8 cellular contexts compared by ENCODE assay signal in the genomic region with DNA sequence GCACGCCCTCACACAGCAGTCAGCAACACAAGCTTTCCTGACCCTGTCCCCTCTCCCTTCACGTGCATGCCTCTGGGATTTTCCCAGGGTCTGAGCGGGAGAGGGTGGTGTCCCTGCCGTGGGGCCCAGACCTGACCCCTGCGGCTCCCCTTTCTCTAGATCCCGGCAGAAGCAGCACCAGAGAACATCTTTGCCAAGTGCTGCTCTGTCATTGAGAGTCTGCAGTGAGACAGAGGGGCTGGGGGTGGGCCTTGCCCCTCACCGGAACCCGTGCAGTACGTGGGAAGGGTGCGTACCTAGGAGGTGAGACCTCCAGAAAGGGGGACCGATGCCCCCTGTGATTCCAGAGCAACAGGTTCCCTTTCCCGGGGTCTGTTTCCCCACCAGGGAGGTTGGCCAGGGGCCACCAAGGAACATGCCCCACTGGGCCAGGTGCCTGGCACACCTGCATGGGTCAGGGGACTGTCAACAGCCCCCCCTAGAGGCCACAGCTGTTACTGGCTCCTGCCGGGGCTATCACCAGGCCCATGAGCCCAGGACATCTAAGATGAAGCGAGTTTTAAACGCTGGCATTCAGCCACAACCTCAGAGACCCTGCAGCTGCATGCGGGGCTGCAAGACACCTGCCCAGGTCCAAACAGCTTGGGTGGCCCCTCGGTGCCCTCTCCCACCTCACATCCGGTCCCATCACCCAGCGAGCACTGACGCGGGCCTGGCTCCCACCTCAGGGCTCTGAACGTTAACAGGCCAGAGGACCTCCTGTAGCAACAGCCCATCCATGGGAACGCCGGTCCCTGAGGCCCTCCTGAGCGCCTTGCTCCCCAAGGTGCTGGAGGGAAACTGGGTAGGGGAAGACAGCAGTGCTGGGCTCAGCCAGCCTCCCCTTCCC. TPM values are rescaled to one million over a fixed set of nuclear protein-coding genes. Genes with fewer than 3 reads are reported as not detected.
A peak's percentile ranks its signal among the peaks of the same experiment; 100 is the strongest.
DNase-seq lines count a peak whose midpoint lies in the region; ATAC-seq and TF ChIP-seq lines count a peak whose summit lies in the region.

No MANE protein-coding gene starts in this region.

- DNase-seq in NCI-H2227 (lab: John Stamatoyannopoulos, UW; ENCODE audit: unreplicated experiment) (peak; percentile 14), NCI-H2227 treated with DMSO at 0.1 percent for 48 hours (lab: John Stamatoyannopoulos, UW) (no peak), adrenal gland (peak in 2 of 7 donors; percentile 27 to 58), kidney tubule cell (ENCODE audit: low spot score) (peak; percentile 37), MG63 (no peak)
- DNase-seq in stimulated activated naive B cell treated with anti-CD40 and anti-IgM and Interleukin-4, amounts not matched to agents 10 μg/mL and 1 μg/mL and 100 μg/mL, for 72 hours = no peak

- TF ChIP-seq POLR2A in adrenal gland (IDR thresholded peaks at IDR 0.05) = no peak

- H3K79me2 ChIP-seq in OCI-LY3 (ENCODE audit: low read length) = peaks cover 3% of the 10 kb centered on the region; the same call in 1 of the 2 replicates

- peak; percentile 72 to 76 for ATAC-seq in stimulated activated naive B cell treated with anti-CD40 and anti-IgM and Interleukin-4, amounts not matched to agents 10 μg/mL and 1 μg/mL and 100 μg/mL, for 72 hours (replicated peaks)
- ATAC-seq in GM21515 (IDR thresholded peaks at IDR 0.05; ENCODE audit: unreplicated experiment) = no peak

- no peaks in the 10 kb centered on the region for H3K9me3 Mint-ChIP-seq in stimulated activated naive B cell treated with anti-CD40 and anti-IgM and Interleukin-4, amounts not matched to agents 10 μg/mL and 1 μg/mL and 100 μg/mL, for 72 hours

- H3K27me3 ChIP-seq in OCI-LY3 (ENCODE audit: low read depth, low read length) (no peaks in the 10 kb centered on the region), adrenal gland (no peaks in the 10 kb centered on the region), MG63 (no peaks in the 10 kb centered on the region)

- H3K36me3 ChIP-seq in OCI-LY3 (replicated peaks; ENCODE audit: low read depth, low read length) (peaks cover 54% of the 10 kb centered on the region), adrenal gland (replicated peaks in 1 of 2) (peaks cover 0 to 34% of the 10 kb centered on the region in 2 donors), MG63 (peaks cover 10% of the 10 kb centered on the region)

- H3K4me3 Mint-ChIP-seq in stimulated activated naive B cell treated with anti-CD40 and anti-IgM and Interleukin-4, amounts not matched to agents 10 μg/mL and 1 μg/mL and 100 μg/mL, for 72 hours = no peak overlapping the region

- no peak overlapping the region for H3K4me3 ChIP-seq in OCI-LY3 (ENCODE audit: low read length)
- no peak overlapping the region for H3K4me3 ChIP-seq in adrenal gland
- H3K4me3 ChIP-seq in MG63 = no peak overlapping the region

- no peak overlapping the region for H3K4me2 ChIP-seq in OCI-LY3 (ENCODE audit: low read length)

- WGBS in adrenal gland, 4 donors = 46 to 67% (median 58%) methylated on average over 12 to 25 of the region's 25 CpGs

- TF ChIP-seq CTCF in OCI-LY3 (IDR thresholded peaks at IDR 0.05; ENCODE audit: low read depth, low read length) (peak; percentile 60), adrenal gland (IDR thresholded peaks at IDR 0.05) (peak in 5 of 6 experiments; percentile 8 to 41 (median 27))

- H3K27ac ChIP-seq in OCI-LY3 (ENCODE audit: low read length) (no peak overlapping the region), adrenal gland (peak overlapping the region in 2 of 5 donors; percentile 50 to 73)

- H3K4me1 Mint-ChIP-seq in stimulated activated naive B cell treated with anti-CD40 and anti-IgM and Interleukin-4, amounts not matched to agents 10 μg/mL and 1 μg/mL and 100 μg/mL, for 72 hours = no peaks in the 10 kb centered on the region

- no peaks in the 10 kb centered on the region for H3K27me3 Mint-ChIP-seq in stimulated activated naive B cell treated with anti-CD40 and anti-IgM and Interleukin-4, amounts not matched to agents 10 μg/mL and 1 μg/mL and 100 μg/mL, for 72 hours

- H3K4me1 ChIP-seq in OCI-LY3 (ENCODE audit: low read length) (no peaks in the 10 kb centered on the region), adrenal gland (replicated peaks in 1 of 2) (no peaks in the 10 kb centered on the region)

- H4K20me1 ChIP-seq in OCI-LY3 (ENCODE audit: insufficient read depth, low read length) = peaks cover 8% of the 10 kb centered on the region

- no peak overlapping the region for H3K27ac Mint-ChIP-seq in stimulated activated naive B cell treated with anti-CD40 and anti-IgM and Interleukin-4, amounts not matched to agents 10 μg/mL and 1 μg/mL and 100 μg/mL, for 72 hours

- H3K36me3 Mint-ChIP-seq in stimulated activated naive B cell treated with anti-CD40 and anti-IgM and Interleukin-4, amounts not matched to agents 10 μg/mL and 1 μg/mL and 100 μg/mL, for 72 hours = peaks cover 29 to 40% of the 10 kb centered on the region in 2 donors

- no peaks in the 10 kb centered on the region for H3K9me3 ChIP-seq in OCI-LY3 (ENCODE audit: insufficient read depth, low read length)
- H3K9me3 ChIP-seq in adrenal gland (replicated peaks in 1 of 3) = no peaks in the 10 kb centered on the region
- H3K9me3 ChIP-seq in MG63 = no peaks in the 10 kb centered on the region

- no peak overlapping the region for H3K9ac ChIP-seq in OCI-LY3 (ENCODE audit: low read length)

- no peak overlapping the region for H2AFZ ChIP-seq in OCI-LY3 (ENCODE audit: low read depth, low read length)

- intact Hi-C loops in adrenal gland (cut with DNase I) = no loop called here

RNA-seq across cellular contexts. Expression of a gene that starts 12.3 kb away (rescaled TPM):
- total RNA-seq in adrenal gland = 100 to 1,000 TPM in 6 of 8 donors, 10 to 100 TPM in 2; 73.8 to 261 (median 163) TPM
- 100 to 1,000 TPM in 1 of 3 donors, 10 to 100 TPM in 2; 59.1 to 175 (median 67.7) TPM for polyA plus RNA-seq in adrenal gland
- 65.4 and 82.7 TPM in 2 replicates for total RNA-seq in MG63 (2014; rRNA removed; shearing (Covaris generic); ENCODE audit: low replicate concordance)

RNA-seq across cellular contexts. Expression of a gene that starts 19.4 kb away (rescaled TPM):
- 10 to 100 TPM; 29.0 to 67.3 (median 50.6) TPM for total RNA-seq in adrenal gland
- polyA plus RNA-seq in adrenal gland = 10 to 100 TPM; 57.1 to 79.1 (median 73.1) TPM
- total RNA-seq in MG63 (2014; rRNA removed; shearing (Covaris generic); ENCODE audit: low replicate concordance) = 49.5 and 82.8 TPM in 2 replicates

RNA-seq across cellular contexts. Expression of a gene that starts 21.2 kb away (rescaled TPM):
- under 1 TPM in 4 of 8 donors, not detected in 4; 0.18 to 0.46 (median 0.29) TPM for total RNA-seq in adrenal gland
- polyA plus RNA-seq in adrenal gland = 1 to 10 TPM in 1 of 3 donors, under 1 TPM in 1, not detected in 1; 0.54 to 1.4 TPM
- total RNA-seq in MG63 (2014; rRNA removed; shearing (Covaris generic); ENCODE audit: low replicate concordance) = not detected in 2 replicates

RNA-seq across cellular contexts. Expression of a gene that starts 36.6 kb away (rescaled TPM):
- total RNA-seq in adrenal gland = 1 to 10 TPM in 6 of 8 donors, under 1 TPM in 2; 0.48 to 3.6 (median 1.2) TPM
- 1 to 10 TPM in 1 of 3 donors, under 1 TPM in 2; 0.67 to 2.3 (median 0.86) TPM for polyA plus RNA-seq in adrenal gland
- 0.35 and 0.49 TPM in 2 replicates for total RNA-seq in MG63 (2014; rRNA removed; shearing (Covaris generic); ENCODE audit: low replicate concordance)

RNA-seq across cellular contexts. Expression of a gene that starts 39.8 kb away (rescaled TPM):
- total RNA-seq in adrenal gland = 100 to 1,000 TPM in 3 of 8 donors, 10 to 100 TPM in 5; 66.6 to 137 (median 89.1) TPM
- polyA plus RNA-seq in adrenal gland = 10 to 100 TPM in 2 of 3 donors, 1 to 10 TPM in 1; 3.2 to 59.2 (median 52.9) TPM
- 48.4 TPM in 2 replicates for total RNA-seq in MG63 (2014; rRNA removed; shearing (Covaris generic); ENCODE audit: low replicate concordance)

Comparison
In these comparisons a context has a peak if more than half of its experiments do, and no peak if none do; other contexts are left out.
1. DNase-seq: peak in NCI-H2227 (single experiment) and kidney tubule cell (single experiment); none in NCI-H2227 treated with DMSO at 0.1 percent for 48 hours (single experiment), stimulated activated naive B cell treated with anti-CD40 and anti-IgM and Interleukin-4, amounts not matched to agents 10 μg/mL and 1 μg/mL and 100 μg/mL, for 72 hours (single experiment) and MG63 (single experiment).